ENCODE assay signal across 11 cellular contexts in the genomic region with DNA sequence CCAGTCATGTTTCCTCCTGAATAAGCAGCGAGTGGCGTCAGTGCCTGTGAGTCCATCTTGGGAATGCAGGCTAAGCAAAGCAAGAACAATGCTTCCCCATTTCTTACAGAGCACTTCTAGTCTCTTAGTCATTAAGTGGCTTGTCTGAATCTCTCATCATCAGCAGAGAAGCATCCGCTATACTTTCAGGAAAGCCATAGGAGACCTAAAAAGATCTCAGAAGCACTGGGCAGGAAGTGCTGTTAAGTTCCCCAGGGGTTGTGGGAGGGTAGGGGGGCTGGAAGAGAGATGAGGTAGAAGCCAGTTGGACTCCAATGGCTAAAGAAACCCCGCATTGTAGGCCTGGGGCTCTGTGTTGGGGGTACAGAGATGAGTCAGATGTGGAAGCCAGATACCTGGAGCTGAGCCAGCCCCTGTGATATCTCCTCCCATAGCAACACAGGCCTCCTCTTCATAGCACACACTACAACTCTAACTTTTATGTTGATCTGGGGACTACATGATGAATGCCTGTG. TPM values are rescaled to one million over a fixed set of nuclear protein-coding genes. Genes with fewer than 3 reads are reported as not detected.
DNase-seq lines count a peak whose midpoint lies in the region; ATAC-seq, FAIRE-seq and TF ChIP-seq lines count a peak whose summit lies in the region.
"Had no signal": no experiment of that assay in that cellular context is flagged by ENCODE, and none has a peak within 500 bp of the region (broad histone marks: within the 10 kb centered on the region; RNA-seq: fewer than 3 reads in every experiment).

No MANE protein-coding gene starts in this region.

- H3K36me3 ChIP-seq in hepatocyte (replicated peaks; ENCODE audit: insufficient read depth, low read depth) = no peaks in the 10 kb centered on the region

- H2AFZ ChIP-seq in hepatocyte = no peak overlapping the region

- no peaks in the 10 kb centered on the region for H3K9me3 Mint-ChIP-seq in Calu3 (ENCODE audit: low read depth, unreplicated experiment)
- H3K9me3 Mint-ChIP-seq: activated B cell treated with CpG ODN at 0.5 μM for 24 hours had no signal

- H3K27ac ChIP-seq in hepatocyte = peak overlapping the region; percentile 45

- no peaks in the 10 kb centered on the region for H3K9me2 ChIP-seq in hepatocyte (replicated peaks; ENCODE audit: insufficient read depth)

- intact Hi-C loops in Calu3 (cut with micrococcal nuclease; ENCODE audit: unreplicated experiment) = no loop called here

- WGBS in hepatocyte (ENCODE audit: low lambda C conversion rate, missing lambda C conversion rate) = 88% methylated on average over 4 of the region's 4 CpGs

- H4K20me1 ChIP-seq in hepatocyte (ENCODE audit: insufficient read depth, poor library complexity, severe bottlenecking) = no peaks in the 10 kb centered on the region

- no peaks in the 10 kb centered on the region for H3K79me2 ChIP-seq in hepatocyte

- peaks cover 32% of the 10 kb centered on the region for H3K4me1 ChIP-seq in hepatocyte (ENCODE audit: insufficient read depth)

- DNase-seq in GM18507 (ENCODE audit: extremely low spot score, insufficient read length, low read depth) (peak; percentile 44), hepatocyte (ENCODE audit: low spot score) (peak; percentile 63), omental fat pad (ENCODE audit: low spot score) (no peak), Calu3 (no peak), kidney tubule cell (ENCODE audit: low spot score) (no peak), mucosa of gallbladder (ENCODE audit: low spot score) (no peak)
- DNase-seq: activated B cell treated with CpG ODN at 0.5 μM for 24 hours, NCI-H1105 had no signal

- H3K4me2 ChIP-seq in hepatocyte = no peak overlapping the region

- H3K27ac Mint-ChIP-seq in Calu3 (ENCODE audit: unreplicated experiment) = no peak overlapping the region
- H3K27ac Mint-ChIP-seq: activated B cell treated with CpG ODN at 0.5 μM for 24 hours had no signal

- H3K9me3 ChIP-seq in hepatocyte (ENCODE audit: low read depth) = no peaks in the 10 kb centered on the region

- peak; percentile 90 for ATAC-seq in GM21529 (IDR thresholded peaks at IDR 0.05; ENCODE audit: unreplicated experiment)
- ATAC-seq in HG03469 (IDR thresholded peaks at IDR 0.05; ENCODE audit: unreplicated experiment) = peak; percentile 74
- ATAC-seq in omental fat pad (ENCODE audit: low FRiP score) = no peak

- H3K27me3 Mint-ChIP-seq in Calu3 (ENCODE audit: unreplicated experiment) = peaks cover 99% of the 10 kb centered on the region

- TF ChIP-seq CTCF in hepatocyte (IDR thresholded peaks at IDR 0.05; ENCODE audit: poor library complexity) = no peak
- TF ChIP-seq CTCF in omental fat pad (IDR thresholded peaks at IDR 0.05) = no peak
- TF ChIP-seq CTCF in Calu3 (IDR thresholded peaks at IDR 0.05; ENCODE audit: unreplicated experiment) = no peak

- CTCF ChIA-PET in Calu3 (lab: Charles Lee) = no interaction called here

- BruUV-seq in Calu3 (replicated peaks; lab: Mats Ljungman, UMichigan) = no TSS peak

- no peak overlapping the region for H3K4me3 Mint-ChIP-seq in Calu3 (ENCODE audit: low read depth, unreplicated experiment)
- H3K4me3 Mint-ChIP-seq: activated B cell treated with CpG ODN at 0.5 μM for 24 hours had no signal

- H3K36me3 Mint-ChIP-seq in Calu3 (ENCODE audit: insufficient read depth, unreplicated experiment) = no peaks in the 10 kb centered on the region

- H3K4me3 ChIP-seq in hepatocyte = no peak overlapping the region

- H3K4me1 Mint-ChIP-seq in Calu3 (ENCODE audit: low read depth, unreplicated experiment) = peaks cover 2% of the 10 kb centered on the region
- H3K4me1 Mint-ChIP-seq: activated B cell treated with CpG ODN at 0.5 μM for 24 hours had no signal

- H3K27me3 ChIP-seq in hepatocyte = no peaks in the 10 kb centered on the region

- FAIRE-seq in GM18507 (lab: Jason Lieb, UNC) = peak; percentile 84

RNA-seq across cellular contexts. Expression of a gene that starts 44.9 kb away (rescaled TPM):
- total RNA-seq in hepatocyte (1.2 and 2.2 TPM in 2 replicates), omental fat pad (under 1 TPM in 1 of 4 donors, not detected in 3; 0.84 TPM), Calu3 (2022) (not detected in 2 replicates), mucosa of gallbladder (1.4 TPM)
- polyA plus RNA-seq in hepatocyte = 1.3 and 2.6 TPM in 2 replicates
- total RNA-seq: activated B cell treated with CpG ODN at 0.5 μM for 24 hours, kidney epithelial cell had no signal

Comparison
In these comparisons a context has a peak if more than half of its experiments do, and no peak if none do; other contexts are left out.
1. DNase-seq: peak in GM18507 (single experiment) and hepatocyte (single experiment); none in omental fat pad (single experiment), Calu3 (single experiment), kidney tubule cell (single experiment) and mucosa of gallbladder (single experiment).